ENCODE assay signal across 19 cellular contexts in genomic region chr5:5886353-5886752, GRCh38.
"Had no signal": no experiment of that assay in that cellular context is flagged by ENCODE, and none has a peak within 500 bp of the region (broad histone marks: within the 10 kb centered on the region; RNA-seq: fewer than 3 reads in every experiment).

No MANE protein-coding gene starts in this region.

- H3K4me2 ChIP-seq: hepatocyte had no signal

- H3K27me3 Mint-ChIP-seq: stimulated activated memory B cell treated with anti-CD40 and anti-IgM and Interleukin-4, amounts not matched to agents 10 μg/mL and 1 μg/mL and 100 μg/mL, for 72 hours had no signal

- H3K9me3 ChIP-seq: breast epithelium, gastroesophageal sphincter, neutrophil, ovary, sigmoid colon, suprapubic skin, tibial nerve had no signal

- H2AFZ ChIP-seq: hepatocyte had no signal

- H3K4me3 Mint-ChIP-seq: activated CD8-positive, alpha-beta T cell treated with anti-CD3 and anti-CD28 coated beads for 36 hours; nephron had no signal

- H3K36me3 ChIP-seq: breast epithelium, gastroesophageal sphincter, neutrophil, ovary, sigmoid colon, suprapubic skin, tibial nerve had no signal

- H3K27ac ChIP-seq: breast epithelium, gastroesophageal sphincter, hepatocyte, neutrophil, ovary, sigmoid colon, suprapubic skin, tibial nerve had no signal

- FAIRE-seq: endothelial cell of umbilical vein, keratinocyte, small intestine had no signal

- H3K4me3 ChIP-seq: breast epithelium, gastroesophageal sphincter, hepatocyte, ovary, sigmoid colon, suprapubic skin, tibial nerve had no signal

- H3K9me3 Mint-ChIP-seq: activated naive CD4-positive, alpha-beta T cell treated with anti-CD3 and anti-CD28 coated beads, Interleukin-2, amount 50 U/mL, for 72 hours; activated T-helper 2 cell treated with anti-CD3 and anti-CD28 coated beads, Interferon-gamma antibody, Interleukin-2, Interleukin-4, amounts not matched to agents 10 μg/mL and 5 μg/mL and 100 μg/mL, durations not matched to agents 14 hours and 24 hours and 36 hours; nephron had no signal

- ATAC-seq: gastroesophageal sphincter had no signal

- H3K79me2 ChIP-seq: hepatocyte had no signal

- H3K36me3 Mint-ChIP-seq: activated naive CD4-positive, alpha-beta T cell treated with anti-CD3 and anti-CD28 coated beads, Interleukin-2, amount 50 U/mL, for 72 hours; stimulated activated memory B cell treated with anti-CD40 and anti-IgM and Interleukin-4, amounts not matched to agents 10 μg/mL and 1 μg/mL and 100 μg/mL, for 72 hours had no signal

- DNase-seq: left cardiac atrium, ovary, retina, sigmoid colon had no signal

- H3K4me1 ChIP-seq: breast epithelium, gastroesophageal sphincter, suprapubic skin, tibial nerve had no signal

- H3K4me1 Mint-ChIP-seq: activated B cell treated with CpG ODN at 0.5 μM for 24 hours had no signal

- H3K27me3 ChIP-seq: ovary had no signal
